ENCODE assay signal across 9 cellular contexts in genomic region chr1:67342002-67342890, GRCh38. TPM values are rescaled to one million over a fixed set of nuclear protein-coding genes. Genes with fewer than 3 reads are reported as not detected.
DNase-seq lines count a peak whose midpoint lies in the region; ATAC-seq and TF ChIP-seq lines count a peak whose summit lies in the region.
"Had no signal": no experiment of that assay in that cellular context is flagged by ENCODE, and none has a peak within 500 bp of the region (broad histone marks: within the 10 kb centered on the region; RNA-seq: fewer than 3 reads in every experiment).

No MANE protein-coding gene starts in this region.

- CTCF ChIA-PET in WTC11 (lab: Charles Lee): interaction anchor here (6.6 kb wide), 1 partner anchor 159 kb away, joined by 89 read pairs; no protein-coding TSS in a partner anchor

- no peaks in the 10 kb centered on the region for H3K9me3 Mint-ChIP-seq in WTC11

- H3K27me3 ChIP-seq in mesendoderm (ENCODE audit: insufficient read depth, low read length, poor library complexity) (no peaks in the 10 kb centered on the region), brain microvascular endothelial cell (replicated peaks) (no peaks in the 10 kb centered on the region)

- H3K36me3 ChIP-seq in mesendoderm (ENCODE audit: control insufficient read depth, insufficient read depth, low read length): no peaks in the 10 kb centered on the region
- no peaks in the 10 kb centered on the region for H3K36me3 ChIP-seq in brain microvascular endothelial cell (replicated peaks)

- H3K23ac ChIP-seq in mesendoderm (ENCODE audit: low read length): no peak overlapping the region

- H3K4ac ChIP-seq in mesendoderm (ENCODE audit: low read depth, low read length): no peak overlapping the region

- peak; percentile 28 for DNase-seq in WTC11 (ENCODE audit: low spot score)
- peak; percentile 23 for DNase-seq in mesendoderm
- no peak for DNase-seq in H4 (ENCODE audit: low spot score)
- no peak for DNase-seq in cerebellar nuclear complex (lab: John Stamatoyannopoulos, UW)
- no peak for DNase-seq in hypothalamus (lab: John Stamatoyannopoulos, UW)
- DNase-seq in brain microvascular endothelial cell: no peak

- 100% methylated on average over 1 of the region's 5 CpGs for WGBS in mesendoderm (ENCODE audit: extremely low coverage, insufficient coverage, low lambda C conversion rate)

- no peak overlapping the region for H2BK5ac ChIP-seq in mesendoderm (ENCODE audit: low read length)

- H3K27ac Mint-ChIP-seq in WTC11: peak overlapping the region; percentile 91

- no peak overlapping the region for H4K5ac ChIP-seq in mesendoderm (ENCODE audit: low read length)

- H3K4me1 ChIP-seq in mesendoderm (ENCODE audit: control insufficient read depth, low read depth, low read length): peaks cover 2% of the 10 kb centered on the region

- H3K56ac ChIP-seq in mesendoderm (ENCODE audit: low read length): no peak overlapping the region

- H3K4me3 ChIP-seq in mesendoderm (ENCODE audit: low read length) (no peak overlapping the region), brain microvascular endothelial cell (ENCODE audit: low read depth, low read length) (no peak overlapping the region)

- H2BK15ac ChIP-seq in mesendoderm (replicated peaks; ENCODE audit: low read depth): no peak overlapping the region

- peaks cover 43% of the 10 kb centered on the region for H3K4me1 Mint-ChIP-seq in WTC11

- no peak overlapping the region for H3K18ac ChIP-seq in mesendoderm (ENCODE audit: low read length)

- ATAC-seq in GM18502 (IDR thresholded peaks at IDR 0.05; ENCODE audit: poor library complexity, unreplicated experiment) (peak; percentile 32), GM21717 (IDR thresholded peaks at IDR 0.05; ENCODE audit: unreplicated experiment) (peak; percentile 32), WTC11 (peak; percentile 84)
- ATAC-seq: SK-N-SH treated with all-trans-retinoic acid at 6 μM for 48 hours had no signal

- H3K79me2 ChIP-seq in mesendoderm (ENCODE audit: control insufficient read depth, insufficient read depth, low read length): no peaks in the 10 kb centered on the region

- POLR2A ChIA-PET in WTC11 (lab: Charles Lee): interaction anchor here (0.6 kb wide), 1 partner anchor 80 kb away, joined by 3 read pairs; no protein-coding TSS in a partner anchor

- no peak for TF ChIP-seq CTCF in WTC11 (IDR thresholded peaks at IDR 0.05)
- TF ChIP-seq CTCF in brain microvascular endothelial cell (IDR thresholded peaks at IDR 0.05; ENCODE audit: low read depth, low read length, missing control alignments): no peak

- H3K27ac ChIP-seq in mesendoderm (ENCODE audit: low read depth, low read length) (no peak overlapping the region), brain microvascular endothelial cell (no peak overlapping the region)

- H3K36me3 Mint-ChIP-seq in WTC11: no peaks in the 10 kb centered on the region

- H2AK5ac ChIP-seq in mesendoderm (ENCODE audit: low read length): no peak overlapping the region

- in situ Hi-C loops in brain microvascular endothelial cell (cut with HindIII; ENCODE audit: low pct_ligation_motif_present, low sequenced_read_pairs): loop anchor here (25.0 kb wide), 1 partner anchor 145 kb away; no protein-coding TSS in a partner anchor

- no peak overlapping the region for H3K4me3 Mint-ChIP-seq in WTC11

- no peak overlapping the region for H4K8ac ChIP-seq in mesendoderm (ENCODE audit: low read depth, low read length)

- H3K79me1 ChIP-seq in mesendoderm (ENCODE audit: low read length): no peaks in the 10 kb centered on the region

- H2BK120ac ChIP-seq in mesendoderm (ENCODE audit: low read depth, low read length): no peak overlapping the region

- peaks cover 27% of the 10 kb centered on the region for H3K27me3 Mint-ChIP-seq in WTC11 (ENCODE audit: low read depth)

- H3K4me2 ChIP-seq in mesendoderm (ENCODE audit: low read length): no peak overlapping the region

- no peak overlapping the region for H3K9ac ChIP-seq in mesendoderm (ENCODE audit: low read length)

TF ChIP-seq in WTC11, 78 proteins besides CTCF, POLR2A, EP300 and RAD21:
- TF ChIP-seq FOXP4 (CRISPR knock-in tag; IDR thresholded peaks at IDR 0.05) (peak; percentile 75; the same call in 1 of the 2 replicates), ATF1 (CRISPR knock-in tag; IDR thresholded peaks at IDR 0.05) (no peak), CREM (CRISPR knock-in tag; IDR thresholded peaks at IDR 0.05) (0 out of 2 replicates have a peak, but pooled peaks have one; percentile 31), ZBTB43 (CRISPR knock-in tag; IDR thresholded peaks at IDR 0.05) (peak; percentile 94), FOXK1 (CRISPR knock-in tag; IDR thresholded peaks at IDR 0.05) (peak; percentile 87), IRF1 (CRISPR knock-in tag; IDR thresholded peaks at IDR 0.05) (no peak), SP1 (CRISPR knock-in tag; conservative IDR thresholded peaks at IDR 0.05) (0 out of 2 replicates have a peak, but pooled peaks have one; percentile 18), TEAD1 (CRISPR knock-in tag; IDR thresholded peaks at IDR 0.05) (peak; percentile 65; the same call in 1 of the 2 replicates)

RNA-seq across cellular contexts. Expression of gene IL12RB2, which starts 34.6 kb away (rescaled TPM):
- 0.50 to 1.1 TPM (median 0.81 TPM) in 3 replicates for total RNA-seq in WTC11 (2021)
- 1.5 TPM for polyA plus RNA-seq in mesendoderm (2013, experiment 1 of 2)
- 1.6 TPM for polyA plus RNA-seq in mesendoderm (2013, experiment 2 of 2)
- not detected in 2 replicates for total RNA-seq in H4 (2014; rRNA removed; shearing (Covaris generic))

Comparison
In these comparisons a context has a peak if more than half of its experiments do, and no peak if none do; other contexts are left out.
1. ATAC-seq: peak in every context shown above with its lines; median percentile 84 in WTC11; 32 in GM18502; 32 in GM21717.
2. DNase-seq: peak in WTC11 (single experiment) and mesendoderm (single experiment); none in H4 (single experiment), cerebellar nuclear complex (0 of 2), hypothalamus (0 of 51) and brain microvascular endothelial cell (single experiment).